In genomic region chr7:112487938-112488575, GRCh38 we compare ENCODE assay signal across 24 cellular contexts. TPM values are rescaled to one million over a fixed set of nuclear protein-coding genes. Genes with fewer than 3 reads are reported as not detected.
DNase-seq lines count a peak whose midpoint lies in the region; ATAC-seq and TF ChIP-seq lines count a peak whose summit lies in the region.
"Had no signal": no experiment of that assay in that cellular context is flagged by ENCODE, and none has a peak within 500 bp of the region (broad histone marks: within the 10 kb centered on the region; RNA-seq: fewer than 3 reads in every experiment).

No MANE protein-coding gene starts in this region.

- no peak overlapping the region for H3K23ac ChIP-seq in trophoblast cell (ENCODE audit: low read length)

- intact Hi-C loops in MCF 10A (cut with micrococcal nuclease) (no loop called here), mammary epithelial cell (cut with micrococcal nuclease) (no loop called here)

- dilution Hi-C loops in mammary epithelial cell (cut with HindIII; ENCODE audit: low sequenced_read_pairs) = no loop called here

- no peak overlapping the region for H3K27ac ChIP-seq in mammary epithelial cell (ENCODE audit: insufficient read depth, low read depth, low read length)
- no peak overlapping the region for H3K27ac ChIP-seq in trophoblast cell (ENCODE audit: low read depth, low read length)
- peak overlapping the region; percentile 56 for H3K27ac ChIP-seq in skeletal muscle tissue (ENCODE audit: low read depth, low read length)
- H3K27ac ChIP-seq: BLaER1 had no signal

- DNase-seq in MCF 10A (ENCODE audit: unreplicated experiment) (peak; percentile 12), mammary epithelial cell (no peak), trophoblast cell (peak; percentile 52 to 86), NCI-H2227 (lab: John Stamatoyannopoulos, UW; ENCODE audit: unreplicated experiment) (no peak)
- DNase-seq: 8988T; ACHN; BE2C; C1 segment of cervical spinal cord; CD4-positive, alpha-beta memory T cell; CD4-positive, CD25-positive, alpha-beta regulatory T cell; CD8-positive, alpha-beta memory T cell; COR-L47; DMS 273 treated with DMSO at 0.1 percent for 48 hours; DMS153; DMS53; DND-41; EL; GDM1 had no signal

- no peak overlapping the region for H4K8ac ChIP-seq in trophoblast cell (ENCODE audit: low read depth, low read length)

- no peak overlapping the region for H4K91ac ChIP-seq in trophoblast cell (ENCODE audit: low read depth, low read length)

- TF ChIP-seq CTCF in MCF 10A (IDR thresholded peaks at IDR 0.05; ENCODE audit: unreplicated experiment) (no peak), mammary epithelial cell (conservative IDR thresholded peaks at IDR 0.05 in 1 of 2, IDR thresholded peaks at IDR 0.05 in 1 of 2; ENCODE audit: extremely low read depth in 1 of 2, insufficient read depth in 1 of 2, low read depth in 1 of 2, low read length in 2 of 2) (no peak)

- 98% methylated on average over 6 of the region's 7 CpGs for WGBS in mammary epithelial cell (ENCODE audit: low coverage, missing lambda C conversion rate)
- WGBS in trophoblast cell (ENCODE audit: extremely low coverage, insufficient coverage, insufficient read length) = no CpG with 5 or more reads among the region's 7 CpGs

- H3K4me1 Mint-ChIP-seq in MCF 10A (ENCODE audit: insufficient read depth, unreplicated experiment) = peaks cover 10% of the 10 kb centered on the region
- H3K4me1 Mint-ChIP-seq: CD14-positive monocyte; CD4-positive, CD25-positive, alpha-beta regulatory T cell had no signal

- no peak overlapping the region for H3K14ac ChIP-seq in trophoblast cell (ENCODE audit: low read length)

- H3K9me3 Mint-ChIP-seq in MCF 10A (ENCODE audit: unreplicated experiment) = no peaks in the 10 kb centered on the region
- H3K9me3 Mint-ChIP-seq: CD4-positive, alpha-beta memory T cell; CD4-positive, CD25-positive, alpha-beta regulatory T cell; CD8-positive, alpha-beta memory T cell had no signal

- H3K4me3 ChIP-seq in mammary epithelial cell (replicated peaks in 1 of 3; ENCODE audit: insufficient read depth in 1 of 3, low read depth in 2 of 3, low read length in 3 of 3) (no peak overlapping the region), trophoblast cell (ENCODE audit: low read depth, low read length) (no peak overlapping the region), skeletal muscle tissue (ENCODE audit: low read length in 3 of 3) (no peak overlapping the region)
- H3K4me3 ChIP-seq: BLaER1, GM12878 had no signal

- no peak overlapping the region for H2BK12ac ChIP-seq in trophoblast cell (ENCODE audit: low read length)

- peaks cover 5% of the 10 kb centered on the region for H3K36me3 Mint-ChIP-seq in MCF 10A (ENCODE audit: insufficient read depth, unreplicated experiment)
- H3K36me3 Mint-ChIP-seq: CD14-positive monocyte; CD4-positive, CD25-positive, alpha-beta regulatory T cell had no signal

- H2AFZ ChIP-seq in mammary epithelial cell (ENCODE audit: low read depth, low read length) (no peak overlapping the region), trophoblast cell (ENCODE audit: insufficient read depth, low read length, poor library complexity) (no peak overlapping the region)

- no peaks in the 10 kb centered on the region for H3K79me1 ChIP-seq in trophoblast cell (ENCODE audit: low read length)

- in situ Hi-C loops in mammary epithelial cell (cut with MboI; ENCODE audit: low sequenced_read_pairs in 2 of 2) = no loop called here

- no peak overlapping the region for H2AK5ac ChIP-seq in trophoblast cell (ENCODE audit: low read length)

- no peak overlapping the region for H3K4ac ChIP-seq in trophoblast cell (ENCODE audit: low read depth, low read length)

- H3K27ac Mint-ChIP-seq in MCF 10A (ENCODE audit: low read depth, unreplicated experiment) = no peak overlapping the region
- H3K27ac Mint-ChIP-seq: CD14-positive monocyte; CD4-positive, alpha-beta memory T cell; CD4-positive, CD25-positive, alpha-beta regulatory T cell had no signal

- BruUV-seq in MCF 10A (replicated peaks; lab: Mats Ljungman, UMichigan) (no TSS peak), mammary epithelial cell (replicated peaks; lab: Mats Ljungman, UMichigan) (no TSS peak)

- no peak overlapping the region for H2BK120ac ChIP-seq in trophoblast cell (ENCODE audit: insufficient read depth, low read length, poor library complexity)

- H3K27me3 ChIP-seq in mammary epithelial cell (ENCODE audit: insufficient read depth, low read length) (no peaks in the 10 kb centered on the region), trophoblast cell (ENCODE audit: insufficient read depth, low read length) (no peaks in the 10 kb centered on the region), skeletal muscle tissue (ENCODE audit: control insufficient read depth in 3 of 3, insufficient read depth in 3 of 3, low read length in 3 of 3) (no peaks in the 10 kb centered on the region)
- H3K27me3 ChIP-seq: BE2C, BLaER1 had no signal

- H3K4me2 ChIP-seq in mammary epithelial cell (ENCODE audit: insufficient read depth, low read depth, low read length) = no peak overlapping the region
- H3K4me2 ChIP-seq in trophoblast cell (ENCODE audit: low read length) = no peak overlapping the region
- H3K4me2 ChIP-seq: BLaER1 had no signal

- H3K18ac ChIP-seq in trophoblast cell (ENCODE audit: low read length) = no peak overlapping the region

- peaks cover 8% of the 10 kb centered on the region for H3K4me1 ChIP-seq in mammary epithelial cell (ENCODE audit: insufficient read depth, low read length)
- H3K4me1 ChIP-seq in trophoblast cell (ENCODE audit: control insufficient read depth in 1 of 2, insufficient read depth in 2 of 2, low read length in 2 of 2) = peaks cover 4 to 6% of the 10 kb centered on the region in 2 experiments
- peaks cover 23 to 28% (median 24%) of the 10 kb centered on the region in 3 donors for H3K4me1 ChIP-seq in skeletal muscle tissue (ENCODE audit: control insufficient read depth in 3 of 3, insufficient read depth in 3 of 3, low read length in 3 of 3)
- H3K4me1 ChIP-seq: BLaER1 had no signal

- POLR2A ChIA-PET in MCF 10A (lab: Yijun Ruan, JAX) = interaction anchor here (1.1 to 1.6 kb wide), 2 partner anchors 8 to 38 kb away, joined by 3 read pairs; partner anchors contain the start of gene IFRD1

- H3K4me3 Mint-ChIP-seq in MCF 10A (ENCODE audit: unreplicated experiment) = no peak overlapping the region
- H3K4me3 Mint-ChIP-seq: CD14-positive monocyte; CD4-positive, alpha-beta memory T cell; CD4-positive, CD25-positive, alpha-beta regulatory T cell; CD8-positive, alpha-beta memory T cell had no signal

- no peaks in the 10 kb centered on the region for H3K79me2 ChIP-seq in mammary epithelial cell (ENCODE audit: insufficient read depth, low read length)
- H3K79me2 ChIP-seq in trophoblast cell (ENCODE audit: control insufficient read depth, insufficient read depth, low read length, poor library complexity) = no peaks in the 10 kb centered on the region

- H3K36me3 ChIP-seq in mammary epithelial cell (ENCODE audit: insufficient read depth, low read length) = no peaks in the 10 kb centered on the region
- peaks cover 0 to 2% of the 10 kb centered on the region in 2 experiments for H3K36me3 ChIP-seq in trophoblast cell (ENCODE audit: control insufficient read depth in 1 of 2, insufficient read depth in 2 of 2, low read length in 2 of 2)
- peaks cover 2 to 16% (median 13%) of the 10 kb centered on the region in 3 donors for H3K36me3 ChIP-seq in skeletal muscle tissue (ENCODE audit: control insufficient read depth in 3 of 3, insufficient read depth in 3 of 3, low read length in 3 of 3)
- H3K36me3 ChIP-seq: BLaER1 had no signal

- CTCF ChIA-PET in MCF 10A (lab: Yijun Ruan, JAX) = interaction anchor here (0.8 to 2.3 kb wide), 4 partner anchors 8 to 752 kb away, joined by 3 to 7 read pairs (median 4); no protein-coding TSS in a partner anchor
- CTCF ChIA-PET in mammary epithelial cell (lab: Charles Lee; ENCODE audit: low non-redundant PET) = no interaction called here

- H3K9me3 ChIP-seq in mammary epithelial cell (replicated peaks; ENCODE audit: insufficient read depth, low read length) = no peaks in the 10 kb centered on the region
- no peaks in the 10 kb centered on the region for H3K9me3 ChIP-seq in trophoblast cell (ENCODE audit: insufficient read depth, low read depth, low read length)
- no peaks in the 10 kb centered on the region for H3K9me3 ChIP-seq in skeletal muscle tissue (ENCODE audit: control insufficient read depth in 3 of 3, low read length in 3 of 3)
- H3K9me3 ChIP-seq: BE2C, BLaER1 had no signal

- no peak for ATAC-seq in GM19395 (IDR thresholded peaks at IDR 0.05; ENCODE audit: unreplicated experiment)
- ATAC-seq: GM12878 had no signal

- H3K27me3 Mint-ChIP-seq in MCF 10A (ENCODE audit: insufficient read depth, unreplicated experiment) = no peaks in the 10 kb centered on the region
- H3K27me3 Mint-ChIP-seq: CD4-positive, alpha-beta memory T cell; CD4-positive, CD25-positive, alpha-beta regulatory T cell had no signal

- H3K9ac ChIP-seq in mammary epithelial cell (ENCODE audit: insufficient read depth, low read length) (no peak overlapping the region), trophoblast cell (ENCODE audit: low read length) (no peak overlapping the region), skeletal muscle tissue (ENCODE audit: low read depth in 1 of 3, low read length in 3 of 3) (no peak overlapping the region)
- H3K9ac ChIP-seq: BLaER1 had no signal

- H2BK5ac ChIP-seq in trophoblast cell (ENCODE audit: low read depth, low read length, poor library complexity) = no peak overlapping the region

- H4K12ac ChIP-seq in trophoblast cell (ENCODE audit: low read depth, low read length) = no peak overlapping the region

- H4K20me1 ChIP-seq in mammary epithelial cell (ENCODE audit: insufficient read depth, low read length) = no peaks in the 10 kb centered on the region
- H4K20me1 ChIP-seq: BLaER1 had no signal

RNA-seq across cellular contexts. Expression of gene LSMEM1, which starts 7.3 kb away (rescaled TPM):
- total RNA-seq in MCF 10A (2022) = 4.2 and 4.5 TPM in 2 replicates
- 1 to 10 TPM in 1 of 2 donors, under 1 TPM in 1; 0.67 to 3.1 TPM for total RNA-seq in mammary epithelial cell
- 0.16 TPM for polyA plus RNA-seq in mammary epithelial cell
- polyA minus RNA-seq in mammary epithelial cell = not detected
- polyA plus RNA-seq in trophoblast cell (2013) = 1.5 and 1.7 TPM in 2 replicates
- 13.0 TPM for total RNA-seq in skeletal muscle tissue
- total RNA-seq: G401 had no signal

RNA-seq across cellular contexts. Expression of gene IFRD1, which starts 37.8 kb away (rescaled TPM):
- total RNA-seq in MCF 10A (2022) (116 and 123 TPM in 2 replicates), mammary epithelial cell (10 to 100 TPM; 74.2 to 76.2 TPM), skeletal muscle tissue (15.1 TPM)
- 14.1 TPM for polyA plus RNA-seq in mammary epithelial cell
- 4.3 TPM for polyA minus RNA-seq in mammary epithelial cell
- polyA plus RNA-seq in trophoblast cell (2013) = 271 and 280 TPM in 2 replicates

Comparison
In these comparisons a context has a peak if more than half of its experiments do, and no peak if none do; other contexts are left out.
1. DNase-seq: peak in MCF 10A (single experiment) and trophoblast cell (2 of 2); none in mammary epithelial cell (single experiment) and NCI-H2227 (single experiment).